Comparison of ENCODE assay signal across 21 cellular contexts in genomic region chr10:36383349-36383748, GRCh38.
"Had no signal": no experiment of that assay in that cellular context is flagged by ENCODE, and none has a peak within 500 bp of the region (broad histone marks: within the 10 kb centered on the region; RNA-seq: fewer than 3 reads in every experiment).

No MANE protein-coding gene starts in this region.

- H3K4me1 ChIP-seq: esophagus squamous epithelium, gastroesophageal sphincter, right atrium auricular region, suprapubic skin, thyroid gland, upper lobe of left lung, uterus had no signal

- H3K27me3 ChIP-seq: esophagus squamous epithelium, gastroesophageal sphincter, right atrium auricular region, suprapubic skin, thyroid gland, upper lobe of left lung, uterus had no signal

- H3K4me3 ChIP-seq: esophagus squamous epithelium, gastroesophageal sphincter, lung, ovary, right atrium auricular region, suprapubic skin, thyroid gland, upper lobe of left lung, uterus had no signal

- H3K4me1 Mint-ChIP-seq: naive B cell had no signal

- H3K27me3 Mint-ChIP-seq: dendritic cell treated with granulocyte-macrophage colony-stimulating factor and Interleukin-4, amounts not matched to agents 40 ng/mL and 50 ng/mL, for 4 days; naive B cell had no signal

- H3K9me3 ChIP-seq: esophagus squamous epithelium, ovary, suprapubic skin, thyroid gland, uterus had no signal

- FAIRE-seq: colon, kidney, small intestine had no signal

- H3K4me3 Mint-ChIP-seq: dendritic cell treated with granulocyte-macrophage colony-stimulating factor and Interleukin-4, amounts not matched to agents 40 ng/mL and 50 ng/mL, for 4 days; naive B cell had no signal

- H3K27ac Mint-ChIP-seq: dendritic cell treated with granulocyte-macrophage colony-stimulating factor and Interleukin-4, amounts not matched to agents 40 ng/mL and 50 ng/mL, for 4 days; naive B cell had no signal

- DNase-seq: esophagus squamous epithelium; foreskin fibroblast; glutamatergic neuron; kidney; left cardiac atrium; left ventricle myocardium superior; mesendoderm; naive B cell; ovary; small intestine; stimulated activated CD4-positive, alpha-beta T cell treated with anti-CD3 and anti-CD28 coated beads, Interleukin-12 subunit alpha, Interleukin-12 subunit beta, amount 100 ng/mL, for 4 hours; stimulated activated naive CD4-positive, alpha-beta T cell treated with Interleukin-2 at 50 U/mL for 16 hours; thyroid gland; upper lobe of left lung; uterus had no signal

- H3K27ac ChIP-seq: esophagus squamous epithelium, gastroesophageal sphincter, ovary, right atrium auricular region, suprapubic skin, thyroid gland, upper lobe of left lung, uterus had no signal

- H3K36me3 Mint-ChIP-seq: naive B cell had no signal

- H3K36me3 ChIP-seq: esophagus squamous epithelium, gastroesophageal sphincter, ovary, right atrium auricular region, suprapubic skin, thyroid gland, upper lobe of left lung, uterus had no signal
